8 cellular contexts compared by ENCODE assay signal in the genomic region with DNA sequence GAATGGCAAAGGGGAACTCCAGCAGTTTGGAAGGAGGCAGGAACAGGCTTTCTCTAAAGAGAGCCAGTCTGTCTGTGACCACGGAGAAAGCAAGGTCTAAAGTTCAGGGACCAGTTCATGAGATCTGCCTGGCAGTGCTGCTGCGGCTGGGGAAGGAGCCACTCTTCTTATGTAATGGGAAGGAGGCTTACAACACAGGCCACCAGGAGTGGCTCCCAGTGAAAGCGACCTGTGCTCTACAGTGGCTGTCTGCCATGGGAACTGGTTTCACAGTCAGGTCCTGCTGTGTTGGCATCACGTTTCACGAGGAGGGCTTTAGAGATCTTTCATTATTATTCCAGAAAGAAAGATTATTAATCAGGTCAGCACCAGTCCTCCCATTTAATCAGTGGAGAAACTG.
A peak's percentile ranks its signal among the peaks of the same experiment; 100 is the strongest.
DNase-seq lines count a peak whose midpoint lies in the region; ATAC-seq and TF ChIP-seq lines count a peak whose summit lies in the region.

No MANE protein-coding gene starts in this region.

- TF ChIP-seq CTCF in WTC11 (IDR thresholded peaks at IDR 0.05) (no peak), upper lobe of right lung (IDR thresholded peaks at IDR 0.05) (no peak), A673 (conservative IDR thresholded peaks at IDR 0.05; ENCODE audit: low read depth, low read length) (no peak)

- H3K4me3 ChIP-seq in upper lobe of right lung (no peak overlapping the region), A673 (ENCODE audit: low read depth, low read length, poor library complexity, severe bottlenecking) (no peak overlapping the region)

- H3K27me3 ChIP-seq in upper lobe of right lung: no peaks in the 10 kb centered on the region
- no peaks in the 10 kb centered on the region for H3K27me3 ChIP-seq in A673 (replicated peaks; ENCODE audit: insufficient read depth, low read depth, low read length, poor library complexity)

- H3K9me3 Mint-ChIP-seq in activated CD8-positive, alpha-beta memory T cell treated with anti-CD3 and anti-CD28 coated beads, Interleukin-2, amount 10 ng/mL, durations not matched to agents 7 days and 5 days (ENCODE audit: low read depth): no peaks in the 10 kb centered on the region
- no peaks in the 10 kb centered on the region for H3K9me3 Mint-ChIP-seq in WTC11

- H3K4me3 Mint-ChIP-seq in activated CD8-positive, alpha-beta memory T cell treated with anti-CD3 and anti-CD28 coated beads, Interleukin-2, amount 10 ng/mL, durations not matched to agents 7 days and 5 days: no peak overlapping the region
- H3K4me3 Mint-ChIP-seq in WTC11: no peak overlapping the region

- no peak overlapping the region for H3K27ac ChIP-seq in upper lobe of right lung
- no peak overlapping the region for H3K27ac ChIP-seq in A673 (ENCODE audit: low read depth, low read length, poor library complexity, severe bottlenecking)

- peak overlapping the region; percentile 29 for H3K27ac Mint-ChIP-seq in activated CD8-positive, alpha-beta memory T cell treated with anti-CD3 and anti-CD28 coated beads, Interleukin-2, amount 10 ng/mL, durations not matched to agents 7 days and 5 days
- no peak overlapping the region; the same call in 1 of the 2 replicates for H3K27ac Mint-ChIP-seq in WTC11

- H3K4me1 Mint-ChIP-seq in activated CD8-positive, alpha-beta memory T cell treated with anti-CD3 and anti-CD28 coated beads, Interleukin-2, amount 10 ng/mL, durations not matched to agents 7 days and 5 days: peaks cover 87% of the 10 kb centered on the region
- peaks cover 10% of the 10 kb centered on the region for H3K4me1 Mint-ChIP-seq in WTC11

- peaks cover 18% of the 10 kb centered on the region for H3K4me1 ChIP-seq in upper lobe of right lung
- peaks cover 12% of the 10 kb centered on the region for H3K4me1 ChIP-seq in A673 (ENCODE audit: insufficient read depth, low read length, poor library complexity, severe bottlenecking)

- no peak for ATAC-seq in activated CD8-positive, alpha-beta memory T cell treated with anti-CD3 and anti-CD28 coated beads, Interleukin-2, amount 10 ng/mL, durations not matched to agents 7 days and 5 days
- ATAC-seq in WTC11 (peak; percentile 82), upper lobe of right lung (peak; percentile 89)

- no peaks in the 10 kb centered on the region for H3K27me3 Mint-ChIP-seq in activated CD8-positive, alpha-beta memory T cell treated with anti-CD3 and anti-CD28 coated beads, Interleukin-2, amount 10 ng/mL, durations not matched to agents 7 days and 5 days
- no peaks in the 10 kb centered on the region; the same call in 1 of the 2 replicates for H3K27me3 Mint-ChIP-seq in WTC11 (ENCODE audit: low read depth)

- H3K36me3 ChIP-seq in upper lobe of right lung (no peaks in the 10 kb centered on the region), A673 (ENCODE audit: insufficient read depth, low read length, poor library complexity, severe bottlenecking) (no peaks in the 10 kb centered on the region)

- POLR2A ChIA-PET in WTC11 (lab: Charles Lee): no interaction called here
- POLR2A ChIA-PET in A673 (lab: Charles Lee; ENCODE audit: low non-redundant PET): interaction anchor here (0.7 kb wide), 1 partner anchor 8 kb away, joined by 9 read pairs; no protein-coding TSS in a partner anchor

- no TSS peak for BruUV-seq in A673 (replicated peaks; lab: Mats Ljungman, UMichigan)

- intact Hi-C loops in upper lobe of right lung (cut with DNase I) (no loop called here), A673 (cut with micrococcal nuclease; ENCODE audit: unreplicated experiment) (no loop called here)

- CTCF ChIA-PET in activated CD8-positive, alpha-beta memory T cell treated with anti-CD3 and anti-CD28 coated beads, Interleukin-2, amount 10 ng/mL, durations not matched to agents 7 days and 5 days (lab: Charles Lee): interaction anchor here (0.9 to 1.6 kb wide), 9 partner anchors 10 to 362 kb away, joined by 3 to 10 read pairs (median 4); no protein-coding TSS in a partner anchor
- CTCF ChIA-PET in WTC11 (lab: Charles Lee) (no interaction called here), A673 (lab: Charles Lee) (no interaction called here)

- H3K9me3 ChIP-seq in upper lobe of right lung (no peaks in the 10 kb centered on the region), A673 (ENCODE audit: low read depth, low read length, poor library complexity, severe bottlenecking) (no peaks in the 10 kb centered on the region)

- no peak for DNase-seq in activated CD8-positive, alpha-beta memory T cell treated with anti-CD3 and anti-CD28 coated beads, Interleukin-2, amount 10 ng/mL, durations not matched to agents 7 days and 5 days
- no peak for DNase-seq in activated CD8-positive, alpha-beta memory T cell treated with anti-CD3 and anti-CD28 coated beads, Interleukin-2, amount 50 U/mL, for 48 hours
- peak; percentile 22 for DNase-seq in WTC11 (ENCODE audit: low spot score)
- DNase-seq in left kidney (ENCODE audit: low read depth, low spot score): peak; percentile 32
- DNase-seq in upper lobe of right lung: peak; percentile 80
- no peak for DNase-seq in A673 (ENCODE audit: low spot score)
- DNase-seq in EL: no peak
- no peak for DNase-seq in NCI-H2227 (lab: John Stamatoyannopoulos, UW; ENCODE audit: unreplicated experiment)

- peaks cover 8% of the 10 kb centered on the region for H3K36me3 Mint-ChIP-seq in activated CD8-positive, alpha-beta memory T cell treated with anti-CD3 and anti-CD28 coated beads, Interleukin-2, amount 10 ng/mL, durations not matched to agents 7 days and 5 days
- H3K36me3 Mint-ChIP-seq in WTC11: no peaks in the 10 kb centered on the region

TF ChIP-seq in WTC11, 78 proteins besides CTCF, POLR2A, EP300 and RAD21 (continues in another document):
- TF ChIP-seq, protein P1, sequence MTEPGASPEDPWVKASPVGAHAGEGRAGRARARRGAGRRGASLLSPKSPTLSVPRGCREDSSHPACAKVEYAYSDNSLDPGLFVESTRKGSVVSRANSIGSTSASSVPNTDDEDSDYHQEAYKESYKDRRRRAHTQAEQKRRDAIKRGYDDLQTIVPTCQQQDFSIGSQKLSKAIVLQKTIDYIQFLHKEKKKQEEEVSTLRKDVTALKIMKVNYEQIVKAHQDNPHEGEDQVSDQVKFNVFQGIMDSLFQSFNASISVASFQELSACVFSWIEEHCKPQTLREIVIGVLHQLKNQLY (CRISPR knock-in tag; IDR thresholded peaks at IDR 0.05): no peak
- no peak for TF ChIP-seq ZNF423 (CRISPR knock-in tag; IDR thresholded peaks at IDR 0.05)
- no peak for TF ChIP-seq ZNF416 (CRISPR knock-in tag; IDR thresholded peaks at IDR 0.05)
- no peak for TF ChIP-seq FOXJ3 (CRISPR knock-in tag; IDR thresholded peaks at IDR 0.05; ENCODE audit: borderline replicate concordance)
- no peak for TF ChIP-seq ZNF263 (CRISPR knock-in tag; IDR thresholded peaks at IDR 0.05; ENCODE audit: low read depth)
- TF ChIP-seq NFYB (CRISPR knock-in tag; conservative IDR thresholded peaks at IDR 0.05; ENCODE audit: low read depth): no peak
- TF ChIP-seq NR1H2 (CRISPR knock-in tag; IDR thresholded peaks at IDR 0.05): no peak
- TF ChIP-seq, protein P2, sequence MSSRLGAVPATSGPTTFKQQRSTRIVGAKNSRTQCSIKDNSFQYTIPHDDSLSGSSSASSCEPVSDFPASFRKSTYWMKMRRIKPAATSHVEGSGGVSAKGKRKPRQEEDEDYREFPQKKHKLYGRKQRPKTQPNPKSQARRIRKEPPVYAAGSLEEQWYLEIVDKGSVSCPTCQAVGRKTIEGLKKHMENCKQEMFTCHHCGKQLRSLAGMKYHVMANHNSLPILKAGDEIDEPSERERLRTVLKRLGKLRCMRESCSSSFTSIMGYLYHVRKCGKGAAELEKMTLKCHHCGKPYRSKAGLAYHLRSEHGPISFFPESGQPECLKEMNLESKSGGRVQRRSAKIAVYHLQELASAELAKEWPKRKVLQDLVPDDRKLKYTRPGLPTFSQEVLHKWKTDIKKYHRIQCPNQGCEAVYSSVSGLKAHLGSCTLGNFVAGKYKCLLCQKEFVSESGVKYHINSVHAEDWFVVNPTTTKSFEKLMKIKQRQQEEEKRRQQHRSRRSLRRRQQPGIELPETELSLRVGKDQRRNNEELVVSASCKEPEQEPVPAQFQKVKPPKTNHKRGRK (CRISPR knock-in tag; IDR thresholded peaks at IDR 0.05; ENCODE audit: borderline replicate concordance): no peak
- no peak for TF ChIP-seq CBFB (CRISPR knock-in tag; IDR thresholded peaks at IDR 0.05; ENCODE audit: low read depth)
- TF ChIP-seq, protein P3, sequence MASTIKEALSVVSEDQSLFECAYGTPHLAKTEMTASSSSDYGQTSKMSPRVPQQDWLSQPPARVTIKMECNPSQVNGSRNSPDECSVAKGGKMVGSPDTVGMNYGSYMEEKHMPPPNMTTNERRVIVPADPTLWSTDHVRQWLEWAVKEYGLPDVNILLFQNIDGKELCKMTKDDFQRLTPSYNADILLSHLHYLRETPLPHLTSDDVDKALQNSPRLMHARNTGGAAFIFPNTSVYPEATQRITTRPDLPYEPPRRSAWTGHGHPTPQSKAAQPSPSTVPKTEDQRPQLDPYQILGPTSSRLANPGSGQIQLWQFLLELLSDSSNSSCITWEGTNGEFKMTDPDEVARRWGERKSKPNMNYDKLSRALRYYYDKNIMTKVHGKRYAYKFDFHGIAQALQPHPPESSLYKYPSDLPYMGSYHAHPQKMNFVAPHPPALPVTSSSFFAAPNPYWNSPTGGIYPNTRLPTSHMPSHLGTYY (CRISPR knock-in tag; IDR thresholded peaks at IDR 0.05): no peak
- TF ChIP-seq, protein P4, sequence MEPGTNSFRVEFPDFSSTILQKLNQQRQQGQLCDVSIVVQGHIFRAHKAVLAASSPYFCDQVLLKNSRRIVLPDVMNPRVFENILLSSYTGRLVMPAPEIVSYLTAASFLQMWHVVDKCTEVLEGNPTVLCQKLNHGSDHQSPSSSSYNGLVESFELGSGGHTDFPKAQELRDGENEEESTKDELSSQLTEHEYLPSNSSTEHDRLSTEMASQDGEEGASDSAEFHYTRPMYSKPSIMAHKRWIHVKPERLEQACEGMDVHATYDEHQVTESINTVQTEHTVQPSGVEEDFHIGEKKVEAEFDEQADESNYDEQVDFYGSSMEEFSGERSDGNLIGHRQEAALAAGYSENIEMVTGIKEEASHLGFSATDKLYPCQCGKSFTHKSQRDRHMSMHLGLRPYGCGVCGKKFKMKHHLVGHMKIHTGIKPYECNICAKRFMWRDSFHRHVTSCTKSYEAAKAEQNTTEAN (CRISPR knock-in tag; IDR thresholded peaks at IDR 0.05): no peak
- no peak for TF ChIP-seq SMAD3 (CRISPR knock-in tag; IDR thresholded peaks at IDR 0.05; ENCODE audit: borderline replicate concordance)
- TF ChIP-seq, protein P5, sequence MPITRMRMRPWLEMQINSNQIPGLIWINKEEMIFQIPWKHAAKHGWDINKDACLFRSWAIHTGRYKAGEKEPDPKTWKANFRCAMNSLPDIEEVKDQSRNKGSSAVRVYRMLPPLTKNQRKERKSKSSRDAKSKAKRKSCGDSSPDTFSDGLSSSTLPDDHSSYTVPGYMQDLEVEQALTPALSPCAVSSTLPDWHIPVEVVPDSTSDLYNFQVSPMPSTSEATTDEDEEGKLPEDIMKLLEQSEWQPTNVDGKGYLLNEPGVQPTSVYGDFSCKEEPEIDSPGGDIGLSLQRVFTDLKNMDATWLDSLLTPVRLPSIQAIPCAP (CRISPR knock-in tag; IDR thresholded peaks at IDR 0.05): no peak
- TF ChIP-seq CREM (CRISPR knock-in tag; IDR thresholded peaks at IDR 0.05): no peak
- no peak for TF ChIP-seq TP53 (CRISPR knock-in tag; IDR thresholded peaks at IDR 0.05)

Comparison
In these comparisons a context has a peak if more than half of its experiments do, and no peak if none do; other contexts are left out.
1. DNase-seq: peak in WTC11 (single experiment), left kidney (single experiment) and upper lobe of right lung (single experiment); none in activated CD8-positive, alpha-beta memory T cell treated with anti-CD3 and anti-CD28 coated beads, Interleukin-2, amount 10 ng/mL, durations not matched to agents 7 days and 5 days (single experiment), activated CD8-positive, alpha-beta memory T cell treated with anti-CD3 and anti-CD28 coated beads, Interleukin-2, amount 50 U/mL, for 48 hours (single experiment), A673 (single experiment), EL (single experiment) and NCI-H2227 (single experiment).